ENCODE assay signal across 12 cellular contexts in the genomic region with DNA sequence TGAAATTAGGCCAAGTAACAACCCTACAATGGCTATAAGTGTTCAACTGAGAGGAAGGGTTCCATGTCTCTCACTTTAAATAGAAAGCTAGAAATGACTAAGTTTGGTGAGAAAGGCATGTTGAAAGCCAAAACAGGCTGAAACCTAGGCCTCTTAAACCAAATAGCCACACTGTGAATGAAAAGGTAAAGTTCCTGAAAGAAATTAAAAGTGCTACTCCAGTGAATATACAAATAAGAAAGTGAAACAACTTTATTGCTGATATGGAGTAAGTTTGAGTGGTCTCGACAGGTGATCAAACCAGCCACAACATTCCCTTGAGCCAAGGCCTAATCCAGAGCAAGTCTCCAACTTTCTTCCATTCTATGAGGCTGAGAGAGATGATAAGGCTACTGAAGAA.
DNase-seq lines count a peak whose midpoint lies in the region; ATAC-seq, FAIRE-seq and TF ChIP-seq lines count a peak whose summit lies in the region.
"Had no signal": no experiment of that assay in that cellular context is flagged by ENCODE, and none has a peak within 500 bp of the region (broad histone marks: within the 10 kb centered on the region; RNA-seq: fewer than 3 reads in every experiment).

No MANE protein-coding gene starts in this region.

- H3K27me3 Mint-ChIP-seq in activated T-cell treated with anti-CD3 and anti-CD28 coated beads, Interleukin-2, amount 50 U/mL, for 4 hours (ENCODE audit: low read depth), result no peaks in the 10 kb centered on the region
- no peaks in the 10 kb centered on the region for H3K27me3 Mint-ChIP-seq in stimulated activated naive B cell treated with anti-CD40 and anti-IgM and Interleukin-4, amounts not matched to agents 10 μg/mL and 1 μg/mL and 100 μg/mL, for 72 hours

- peaks cover 71% of the 10 kb centered on the region for H3K4me1 Mint-ChIP-seq in activated T-cell treated with anti-CD3 and anti-CD28 coated beads, Interleukin-2, amount 50 U/mL, for 4 hours (ENCODE audit: low read depth)
- peaks cover 25 to 31% of the 10 kb centered on the region in 2 donors for H3K4me1 Mint-ChIP-seq in stimulated activated naive B cell treated with anti-CD40 and anti-IgM and Interleukin-4, amounts not matched to agents 10 μg/mL and 1 μg/mL and 100 μg/mL, for 72 hours

- H3K27ac Mint-ChIP-seq in stimulated activated naive B cell treated with anti-CD40 and anti-IgM and Interleukin-4, amounts not matched to agents 10 μg/mL and 1 μg/mL and 100 μg/mL, for 72 hours, result no peak overlapping the region

- no peak for FAIRE-seq in D721Med (lab: Jason Lieb, UNC)

- no peaks in the 10 kb centered on the region for H3K9me3 Mint-ChIP-seq in activated T-cell treated with anti-CD3 and anti-CD28 coated beads, Interleukin-2, amount 50 U/mL, for 4 hours
- no peaks in the 10 kb centered on the region for H3K9me3 Mint-ChIP-seq in stimulated activated naive B cell treated with anti-CD40 and anti-IgM and Interleukin-4, amounts not matched to agents 10 μg/mL and 1 μg/mL and 100 μg/mL, for 72 hours

- no peak for DNase-seq in activated T-cell treated with anti-CD3 and anti-CD28 coated beads, Interleukin-2, amount 50 U/mL, for 4 hours
- no peak for DNase-seq in activated T-cell treated with anti-CD3 and anti-CD28 coated beads, Interleukin-2, amount 50 U/mL, for 48 hours
- no peak for DNase-seq in stimulated activated naive B cell treated with anti-CD40 and anti-IgM and Interleukin-4, amounts not matched to agents 10 μg/mL and 1 μg/mL and 100 μg/mL, for 72 hours
- no peak for DNase-seq in D721Med (ENCODE audit: insufficient read length, low spot score)
- DNase-seq in SK-N-DZ (ENCODE audit: low spot score), result no peak
- no peak for DNase-seq in substantia nigra (lab: John Stamatoyannopoulos, UW)
- DNase-seq: activated CD4-positive, alpha-beta T cell treated with anti-CD3 and anti-CD28 coated beads for 1 hour; central memory CD4-positive, alpha-beta T cell; upper lobe of left lung had no signal

- no peak for TF ChIP-seq CTCF in D721Med (IDR thresholded peaks at IDR 0.05; ENCODE audit: insufficient read depth, missing control alignments)

- ATAC-seq in activated T-cell treated with anti-CD3 and anti-CD28 coated beads, Interleukin-2, amount 50 U/mL, for 4 hours, result peak; percentile 74 to 76
- ATAC-seq in HG02610 (IDR thresholded peaks at IDR 0.05; ENCODE audit: unreplicated experiment), result peak; percentile 93
- peak; percentile 91 for ATAC-seq in HG03469 (IDR thresholded peaks at IDR 0.05; ENCODE audit: unreplicated experiment)
- peak; percentile 63 to 68 for ATAC-seq in stimulated activated naive B cell treated with anti-CD40 and anti-IgM and Interleukin-4, amounts not matched to agents 10 μg/mL and 1 μg/mL and 100 μg/mL, for 72 hours (replicated peaks)

- H3K36me3 Mint-ChIP-seq in activated T-cell treated with anti-CD3 and anti-CD28 coated beads, Interleukin-2, amount 50 U/mL, for 4 hours (ENCODE audit: insufficient read depth), result peaks cover 9% of the 10 kb centered on the region
- H3K36me3 Mint-ChIP-seq in stimulated activated naive B cell treated with anti-CD40 and anti-IgM and Interleukin-4, amounts not matched to agents 10 μg/mL and 1 μg/mL and 100 μg/mL, for 72 hours, result peaks cover 4 to 15% of the 10 kb centered on the region in 2 donors

- H3K27ac ChIP-seq in substantia nigra (ENCODE audit: low read depth, low read length, poor library complexity, severe bottlenecking), result no peak overlapping the region
- H3K27ac ChIP-seq: KMS-11, upper lobe of left lung had no signal

- H3K4me3 Mint-ChIP-seq in activated T-cell treated with anti-CD3 and anti-CD28 coated beads, Interleukin-2, amount 50 U/mL, for 4 hours, result peak overlapping the region; percentile 25
- no peak overlapping the region for H3K4me3 Mint-ChIP-seq in stimulated activated naive B cell treated with anti-CD40 and anti-IgM and Interleukin-4, amounts not matched to agents 10 μg/mL and 1 μg/mL and 100 μg/mL, for 72 hours
